27 cellular contexts compared by ENCODE assay signal in the genomic region with DNA sequence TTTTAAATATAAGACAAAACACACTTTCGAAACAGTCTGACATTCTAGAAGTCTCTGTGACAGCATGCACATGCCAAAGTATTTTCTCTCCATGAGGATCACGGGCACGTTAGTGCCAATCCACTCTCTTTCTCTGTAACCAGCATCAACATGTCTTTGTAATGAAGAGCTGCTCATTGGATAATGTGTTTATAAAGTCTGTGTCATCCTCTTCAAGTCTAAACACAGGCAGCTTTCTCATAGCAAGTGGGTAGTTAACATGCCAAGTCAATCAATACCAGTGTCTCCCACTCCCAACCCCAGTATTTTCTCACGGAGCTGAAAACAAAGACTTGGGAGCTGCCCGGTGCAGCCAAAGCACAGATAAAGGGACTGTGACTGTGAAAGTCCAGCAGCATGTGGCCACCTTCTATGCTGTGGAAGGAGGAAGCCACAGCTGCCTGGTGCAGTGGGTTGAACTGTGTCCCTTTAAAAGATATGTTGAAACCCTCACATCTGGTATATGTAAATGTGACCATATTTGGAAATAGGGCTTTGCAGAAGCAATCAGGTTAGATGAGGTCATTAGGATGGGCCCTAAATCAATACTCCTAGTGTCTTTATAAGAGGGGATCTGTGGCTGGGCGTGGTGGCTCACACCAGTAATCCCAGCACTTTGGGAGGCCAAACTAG.
DNase-seq lines count a peak whose midpoint lies in the region; ATAC-seq, FAIRE-seq and TF ChIP-seq lines count a peak whose summit lies in the region.
"Had no signal": no experiment of that assay in that cellular context is flagged by ENCODE, and none has a peak within 500 bp of the region (broad histone marks: within the 10 kb centered on the region; RNA-seq: fewer than 3 reads in every experiment).

No MANE protein-coding gene starts in this region.

- no peak for ATAC-seq in GM21529 (IDR thresholded peaks at IDR 0.05; ENCODE audit: unreplicated experiment)
- ATAC-seq: activated CD8-positive, alpha-beta T cell treated with anti-CD3 and anti-CD28 coated beads, Interleukin-2, amount 10 ng/mL, durations not matched to agents 7 days and 5 days; T-cell had no signal

- no peak overlapping the region for H3K9ac ChIP-seq in fibroblast of lung (ENCODE audit: insufficient read depth, low read length)

- peak; percentile 5 for FAIRE-seq in urothelium cell line (lab: Jason Lieb, UNC)
- FAIRE-seq: A204.1, colon had no signal

- CTCF ChIA-PET in MCF 10A (lab: Yijun Ruan, JAX) = interaction anchor here (0.7 to 1.6 kb wide), 7 partner anchors 21 to 159 kb away, joined by 3 to 6 read pairs (median 4); no protein-coding TSS in a partner anchor

- H3K4me3 Mint-ChIP-seq in MCF 10A (ENCODE audit: unreplicated experiment) = no peak overlapping the region
- H3K4me3 Mint-ChIP-seq: activated CD8-positive, alpha-beta T cell treated with anti-CD3 and anti-CD28 coated beads, Interleukin-2, amount 10 ng/mL, durations not matched to agents 7 days and 5 days; T-cell had no signal

- H3K27me3 ChIP-seq in breast epithelium (no peaks in the 10 kb centered on the region), fibroblast of lung (ENCODE audit: control insufficient read depth, insufficient read depth, low read length) (no peaks in the 10 kb centered on the region)
- H3K27me3 ChIP-seq: adrenal gland, BE2C, esophagus squamous epithelium, neutrophil had no signal

- H3K9me3 Mint-ChIP-seq in MCF 10A (ENCODE audit: unreplicated experiment) = no peaks in the 10 kb centered on the region

- H3K36me3 ChIP-seq in breast epithelium (no peaks in the 10 kb centered on the region), fibroblast of lung (ENCODE audit: control insufficient read depth, insufficient read depth, low read length) (no peaks in the 10 kb centered on the region)
- H3K36me3 ChIP-seq: adrenal gland, BE2C, esophagus squamous epithelium, neutrophil had no signal

- no peak for DNase-seq in MCF 10A (ENCODE audit: unreplicated experiment)
- no peak for DNase-seq in breast epithelium (ENCODE audit: low spot score in 2 of 2)
- peak; percentile 53 for DNase-seq in SKM-1 treated with dmso at 0.1 percent for 144 hours (lab: John Stamatoyannopoulos, UW; ENCODE audit: unreplicated experiment)
- peak in 1 of 2 donors; percentile 63 for DNase-seq in fibroblast of lung (ENCODE audit: low read depth in 2 of 2)
- no peak for DNase-seq in urothelium cell line (ENCODE audit: low spot score)
- no peak for DNase-seq in NCI-H1694 treated with DMSO at 0.1 percent for 48 hours (lab: John Stamatoyannopoulos, UW)
- no peak for DNase-seq in globus pallidus (ENCODE audit: low spot score)
- DNase-seq: activated CD8-positive, alpha-beta T cell treated with anti-CD3 and anti-CD28 coated beads, Interleukin-2, amount 10 ng/mL, durations not matched to agents 7 days and 5 days; activated gamma-delta T cell treated with Interleukin-2 at 50 U/mL for 16 hours; adrenal gland; BE2C; effector memory CD4-positive, alpha-beta T cell; esophagus squamous epithelium; head of caudate nucleus; Karpas-422; NCI-H1105 treated with DMSO at 0.1 percent for 48 hours; NCI-H2081; NCI-H345; NCI-H748 treated with DMSO at 0.1 percent for 48 hours; OCI-M1; SHP77; stimulated activated CD4-positive, alpha-beta T cell treated with anti-CD3 and anti-CD28 coated beads, Interleukin-1b, Interleukin-23, amount 100 ng/mL, for 48 hours; T-cell had no signal

- H3K79me2 ChIP-seq in fibroblast of lung (ENCODE audit: control insufficient read depth, insufficient read depth, low read length) = no peaks in the 10 kb centered on the region

- H2AFZ ChIP-seq in fibroblast of lung (ENCODE audit: low read length) = no peak overlapping the region

- H3K4me3 ChIP-seq in breast epithelium (no peak overlapping the region), fibroblast of lung (replicated peaks in 1 of 4; ENCODE audit: control extremely low read depth in 1 of 4, insufficient read depth in 1 of 4, low read depth in 3 of 4, low read length in 4 of 4) (no peak overlapping the region)
- H3K4me3 ChIP-seq: adrenal gland, esophagus squamous epithelium had no signal

- no peaks in the 10 kb centered on the region for H4K20me1 ChIP-seq in fibroblast of lung (ENCODE audit: control insufficient read depth, extremely low read depth, insufficient read depth, low read length)

- BruUV-seq in MCF 10A (replicated peaks; lab: Mats Ljungman, UMichigan) = no TSS peak

- TF ChIP-seq POLR2A in breast epithelium (IDR thresholded peaks at IDR 0.05) = no peak

- H3K4me1 Mint-ChIP-seq in MCF 10A (ENCODE audit: insufficient read depth, unreplicated experiment) = peaks cover 68% of the 10 kb centered on the region
- H3K4me1 Mint-ChIP-seq: T-cell had no signal

- H3K36me3 Mint-ChIP-seq in MCF 10A (ENCODE audit: insufficient read depth, unreplicated experiment) = no peaks in the 10 kb centered on the region
- H3K36me3 Mint-ChIP-seq: T-cell had no signal

- H3K27ac ChIP-seq in breast epithelium = no peak overlapping the region
- peak overlapping the region; percentile 12 for H3K27ac ChIP-seq in fibroblast of lung (ENCODE audit: insufficient read depth, low read length)
- H3K27ac ChIP-seq: adrenal gland, neutrophil had no signal

- intact Hi-C loops in MCF 10A (cut with micrococcal nuclease) (no loop called here), breast epithelium (cut with DNase I; ENCODE audit: low total_unique reads) (no loop called here)

- no peaks in the 10 kb centered on the region for H3K27me3 Mint-ChIP-seq in MCF 10A (ENCODE audit: insufficient read depth, unreplicated experiment)

- H3K9me3 ChIP-seq in breast epithelium (no peaks in the 10 kb centered on the region), fibroblast of lung (ENCODE audit: control insufficient read depth, insufficient read depth, low read depth, low read length) (no peaks in the 10 kb centered on the region)
- H3K9me3 ChIP-seq: adrenal gland, BE2C, esophagus squamous epithelium, neutrophil had no signal

- no peak overlapping the region for H3K4me2 ChIP-seq in fibroblast of lung (ENCODE audit: extremely low read depth, insufficient read depth, low read length)

- TF ChIP-seq CTCF in MCF 10A (IDR thresholded peaks at IDR 0.05; ENCODE audit: unreplicated experiment) = no peak
- TF ChIP-seq CTCF in breast epithelium (IDR thresholded peaks at IDR 0.05) = no peak
- no peak for TF ChIP-seq CTCF in fibroblast of lung (conservative IDR thresholded peaks at IDR 0.05 in 1 of 2, IDR thresholded peaks at IDR 0.05 in 1 of 2; ENCODE audit: low read depth in 1 of 2, low read length in 2 of 2)

- H3K27ac Mint-ChIP-seq in MCF 10A (ENCODE audit: low read depth, unreplicated experiment) = peak overlapping the region; percentile 54
- H3K27ac Mint-ChIP-seq: activated CD8-positive, alpha-beta T cell treated with anti-CD3 and anti-CD28 coated beads, Interleukin-2, amount 10 ng/mL, durations not matched to agents 7 days and 5 days; T-cell had no signal

- H3K4me1 ChIP-seq in breast epithelium = peaks cover 0 to 7% of the 10 kb centered on the region in 2 donors
- peaks cover 39% of the 10 kb centered on the region for H3K4me1 ChIP-seq in fibroblast of lung (ENCODE audit: control insufficient read depth, extremely low read depth, insufficient read depth, low read length)
- H3K4me1 ChIP-seq: BE2C had no signal

- POLR2A ChIA-PET in MCF 10A (lab: Yijun Ruan, JAX) = interaction anchor here (0.8 to 1.4 kb wide), 4 partner anchors 28 to 139 kb away, joined by 3 to 5 read pairs (median 5); no protein-coding TSS in a partner anchor
